15 cellular contexts compared by ENCODE assay signal in genomic region chr18:48767090-48767670, GRCh38.
A peak's percentile ranks its signal among the peaks of the same experiment; 100 is the strongest.
DNase-seq lines count a peak whose midpoint lies in the region; FAIRE-seq and TF ChIP-seq lines count a peak whose summit lies in the region.
"Had no signal": no experiment of that assay in that cellular context is flagged by ENCODE, and none has a peak within 500 bp of the region (broad histone marks: within the 10 kb centered on the region; RNA-seq: fewer than 3 reads in every experiment).

No MANE protein-coding gene starts in this region.

- WGBS in H1 (ENCODE audit: extremely low coverage in 1 of 2, insufficient coverage in 1 of 2, insufficient read length in 1 of 2, insufficient replicate concordance in 2 of 2, low coverage in 1 of 2, low lambda C conversion rate in 2 of 2, missing lambda C conversion rate in 1 of 2), 2 experiments = 88% methylated on average over 10 of the region's 10 CpGs; no CpG with 5 or more reads in 1 of the 2 experiments

- H3K36me3 ChIP-seq in H1 (ENCODE audit: control insufficient read depth in 2 of 4, insufficient read depth in 4 of 4, low read length in 3 of 4) = no peaks in the 10 kb centered on the region; a peak in 2 of 8 replicates

- H3K56ac ChIP-seq in H1 (replicated peaks; ENCODE audit: insufficient read length, low read depth, low read length) = no peak overlapping the region

- H3K4ac ChIP-seq in H1 (replicated peaks; ENCODE audit: insufficient read length, low read depth, low read length) = no peak overlapping the region

- no peak overlapping the region for H2BK20ac ChIP-seq in H1 (ENCODE audit: low read length)

- H4K5ac ChIP-seq in H1 (ENCODE audit: insufficient read length, low read depth, low read length) = no peak overlapping the region

- H2BK15ac ChIP-seq in H1 (ENCODE audit: low read length) = no peak overlapping the region

- peak overlapping the region; percentile 67; the same call in 1 of the 2 replicates for H2BK5ac ChIP-seq in H1 (ENCODE audit: low read depth, low read length)

- peaks cover 0 to 4% of the 10 kb centered on the region in 2 experiments for H4K20me1 ChIP-seq in H1 (replicated peaks in 1 of 2; ENCODE audit: control insufficient read depth in 1 of 2, insufficient read depth in 2 of 2, low read length in 2 of 2)

- no peak for TF ChIP-seq RAD21 in H1 (IDR thresholded peaks at IDR 0.05 in 1 of 2, conservative IDR thresholded peaks at IDR 0.05 in 1 of 2; ENCODE audit: low read depth in 2 of 2, low read length in 2 of 2)

- H2AK5ac ChIP-seq in H1 (ENCODE audit: low read depth, low read length) = no peak overlapping the region

- H3K36me3 Mint-ChIP-seq in mesothelial cell of epicardium = peaks cover 7% of the 10 kb centered on the region

- no peak overlapping the region for H4K8ac ChIP-seq in H1 (ENCODE audit: extremely low read depth, insufficient read depth, low read length)

- no peaks in the 10 kb centered on the region for H3K27me3 Mint-ChIP-seq in mesothelial cell of epicardium (ENCODE audit: low read depth)

- POLR2A ChIA-PET in H1 (lab: Charles Lee; ENCODE audit: partially characterized antibody) = no interaction called here

- peaks cover 31% of the 10 kb centered on the region for H3K4me1 Mint-ChIP-seq in mesothelial cell of epicardium
- H3K4me1 Mint-ChIP-seq: neural crest cell had no signal

- no peak for TF ChIP-seq CTCF in H1 (IDR thresholded peaks at IDR 0.05; ENCODE audit: control extremely low read depth in 1 of 3, insufficient read depth in 1 of 3, low read depth in 1 of 3, low read length in 3 of 3)
- no peak for TF ChIP-seq CTCF in mesothelial cell of epicardium (IDR thresholded peaks at IDR 0.05; ENCODE audit: unreplicated experiment)

- no peak overlapping the region for H3K4me3 ChIP-seq in H1 (ENCODE audit: extremely low read depth in 1 of 4, insufficient read depth in 2 of 4, low read depth in 3 of 4, low read length in 4 of 4)
- H3K4me3 ChIP-seq: BLaER1 had no signal

- peaks cover 1% of the 10 kb centered on the region for H3K9me3 Mint-ChIP-seq in mesothelial cell of epicardium
- H3K9me3 Mint-ChIP-seq: neural crest cell had no signal

- no peak overlapping the region for H3K23ac ChIP-seq in H1 (ENCODE audit: insufficient read length)

- no peak for TF ChIP-seq POLR2A in H1 (IDR thresholded peaks at IDR 0.05; ENCODE audit: control extremely low read depth in 1 of 2, low read depth in 2 of 2, low read length in 2 of 2)

- no peak overlapping the region for H2AFZ ChIP-seq in H1 (ENCODE audit: low read length)

- no peak overlapping the region for H4K91ac ChIP-seq in H1 (replicated peaks; ENCODE audit: insufficient read length, low read length)

- peaks cover 0 to 7% (median 1%) of the 10 kb centered on the region in 4 experiments; a peak in 2 of 7 replicates for H3K4me1 ChIP-seq in H1 (replicated peaks in 1 of 4; ENCODE audit: control insufficient read depth in 3 of 4, insufficient read depth in 4 of 4, low read length in 3 of 4)

- no peak overlapping the region for H3K18ac ChIP-seq in H1 (ENCODE audit: extremely low read depth, low read length)

- no peak for FAIRE-seq in H1 (lab: Jason Lieb, UNC)
- FAIRE-seq: urothelium cell line had no signal

- no peak overlapping the region for H2BK120ac ChIP-seq in H1 (replicated peaks; ENCODE audit: low read depth, low read length)

- H3K23me2 ChIP-seq in H1 (ENCODE audit: low read depth, low read length) = no peaks in the 10 kb centered on the region

- H3K79me1 ChIP-seq in H1 (ENCODE audit: low read depth, low read length) = no peaks in the 10 kb centered on the region

- no peaks in the 10 kb centered on the region for H3K27me3 ChIP-seq in H1 (replicated peaks in 1 of 4; ENCODE audit: control insufficient read depth in 3 of 4, extremely low read depth in 1 of 4, insufficient read depth in 3 of 4, low read length in 3 of 4)
- H3K27me3 ChIP-seq: BLaER1 had no signal

- H3K9ac ChIP-seq in H1 (replicated peaks in 1 of 4; ENCODE audit: extremely low read depth in 1 of 4, low read depth in 3 of 4, low read length in 3 of 4) = no peak overlapping the region
- H3K9ac ChIP-seq: BLaER1 had no signal

- DNase-seq in AG20443 (ENCODE audit: low spot score) (peak; percentile 64), HuH-7 (ENCODE audit: low spot score) (peak; percentile 32), H1 (ENCODE audit: low read depth in 1 of 2, low spot score in 2 of 2) (no peak), mesothelial cell of epicardium (ENCODE audit: low spot score in 2 of 2, unreplicated experiment in 2 of 2) (no peak), CD1c-positive myeloid dendritic cell (ENCODE audit: extremely low spot score) (no peak), NCI-H226 (no peak), OCI-M1 (lab: John Stamatoyannopoulos, UW) (no peak), putamen (ENCODE audit: low spot score) (no peak)
- DNase-seq: activated T-cell treated with anti-CD3 and anti-CD28 coated beads for 4 hours, cerebellar nuclear complex, Kasumi-1, T-helper 9 cell had no signal

- CTCF ChIA-PET in H1 (lab: Charles Lee; ENCODE audit: partially characterized antibody) = interaction anchor here (0.7 to 0.9 kb wide), 3 partner anchors 11 to 632 kb away, joined by 3 read pairs; no protein-coding TSS in a partner anchor

- no peak overlapping the region for H2BK12ac ChIP-seq in H1 (ENCODE audit: low read depth, low read length)

- H3K9me3 ChIP-seq in H1 (ENCODE audit: insufficient read depth in 2 of 2, low read depth in 1 of 2, low read length in 1 of 2) = no peaks in the 10 kb centered on the region
- H3K9me3 ChIP-seq: BLaER1 had no signal

- no peak overlapping the region for H3K4me3 Mint-ChIP-seq in mesothelial cell of epicardium
- H3K4me3 Mint-ChIP-seq: neural crest cell had no signal

- no peak overlapping the region for H3K27ac ChIP-seq in H1 (ENCODE audit: low read depth, low read length)
- H3K27ac ChIP-seq: BLaER1 had no signal

- H3K4me2 ChIP-seq in H1 (ENCODE audit: insufficient read depth in 1 of 2, low read depth in 2 of 2, low read length in 2 of 2) = no peak overlapping the region
- H3K4me2 ChIP-seq: BLaER1 had no signal

- no peak for TF ChIP-seq EP300 in H1 (IDR thresholded peaks at IDR 0.05; ENCODE audit: borderline replicate concordance in 1 of 2, low read depth in 2 of 2, low read length in 2 of 2)

- peak overlapping the region; percentile 93 for H3K27ac Mint-ChIP-seq in mesothelial cell of epicardium

- no peaks in the 10 kb centered on the region for H3K79me2 ChIP-seq in H1 (ENCODE audit: control insufficient read depth in 1 of 2, insufficient read depth in 2 of 2, low read length in 2 of 2)

- H3K14ac ChIP-seq in H1 (ENCODE audit: insufficient read length) = no peak overlapping the region

TF ChIP-seq in H1, 55 proteins besides CTCF, POLR2A, EP300 and RAD21 (continues in another document):
- TF ChIP-seq EZH2 (IDR thresholded peaks at IDR 0.05; ENCODE audit: low read depth, low read length, severe bottlenecking) = no peak
- TF ChIP-seq TEAD4 (IDR thresholded peaks at IDR 0.05; ENCODE audit: low read depth, low read length) = no peak
- TF ChIP-seq RBBP5 (IDR thresholded peaks at IDR 0.05; ENCODE audit: borderline replicate concordance, low read depth, low read length) = no peak
- TF ChIP-seq RXRA (IDR thresholded peaks at IDR 0.05; ENCODE audit: insufficient read depth, low read depth, low read length) = no peak
- TF ChIP-seq ASH2L (IDR thresholded peaks at IDR 0.05; ENCODE audit: low read length) = no peak
- no peak for TF ChIP-seq HDAC6 (IDR thresholded peaks at IDR 0.05; ENCODE audit: low read depth, low read length)
- TF ChIP-seq CHD1 (IDR thresholded peaks at IDR 0.05; ENCODE audit: low read depth, low read length) = no peak
- no peak for TF ChIP-seq JUN (IDR thresholded peaks at IDR 0.05; ENCODE audit: low read depth, low read length)
- TF ChIP-seq TCF12 (IDR thresholded peaks at IDR 0.05; ENCODE audit: low read depth, low read length) = no peak
- TF ChIP-seq POU5F1 (IDR thresholded peaks at IDR 0.05; ENCODE audit: low read depth, low read length) = no peak
- no peak for TF ChIP-seq SIX5 (IDR thresholded peaks at IDR 0.05; ENCODE audit: low read depth, low read length)
- no peak for TF ChIP-seq BRCA1 (IDR thresholded peaks at IDR 0.05; ENCODE audit: low read depth, low read length)

Comparison
In these comparisons a context has a peak if more than half of its experiments do, and no peak if none do; other contexts are left out.
1. DNase-seq: peak in AG20443 (single experiment) and HuH-7 (single experiment); none in H1 (0 of 2), mesothelial cell of epicardium (0 of 2), CD1c-positive myeloid dendritic cell (single experiment), NCI-H226 (single experiment), OCI-M1 (single experiment) and putamen (single experiment).